ENCODE assay signal across 15 cellular contexts in the genomic region with DNA sequence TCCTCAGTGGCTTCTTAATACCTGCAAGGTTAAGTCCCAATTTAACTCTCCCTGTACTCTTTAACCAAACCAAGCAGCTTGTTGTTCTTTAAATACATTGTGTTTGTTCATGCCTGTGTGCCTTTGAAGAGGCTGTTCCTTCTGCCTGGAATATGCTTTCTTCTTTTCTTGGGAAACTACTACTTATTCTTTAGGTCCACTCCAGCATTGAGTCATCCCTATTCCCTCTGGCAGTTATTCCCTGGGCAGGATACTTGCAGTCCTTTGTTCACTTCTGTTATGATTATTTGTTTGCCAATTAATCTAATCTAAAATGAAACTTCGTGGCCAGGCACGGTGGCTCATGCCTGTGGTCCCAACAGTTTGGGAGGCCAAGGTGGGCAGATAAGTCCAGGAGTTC.
DNase-seq lines count a peak whose midpoint lies in the region; ATAC-seq, FAIRE-seq and TF ChIP-seq lines count a peak whose summit lies in the region.
"Had no signal": no experiment of that assay in that cellular context is flagged by ENCODE, and none has a peak within 500 bp of the region (broad histone marks: within the 10 kb centered on the region; RNA-seq: fewer than 3 reads in every experiment).

No MANE protein-coding gene starts in this region.

- TF ChIP-seq POLR2A in A549 (IDR thresholded peaks at IDR 0.05; ENCODE audit: low read length) = no peak

- DNase-seq in A549 (ENCODE audit: low read depth in 1 of 2, low spot score in 1 of 2) = peak in 1 of 2 experiments; percentile 22
- DNase-seq in Daoy (ENCODE audit: low read depth) = peak; percentile 10
- no peak for DNase-seq in activated CD8-positive, alpha-beta T cell treated with anti-CD3 and anti-CD28 coated beads for 36 hours
- peak; percentile 70 for DNase-seq in fibroblast of the aortic adventitia (ENCODE audit: low read depth)
- DNase-seq in NCI-H1436 (lab: John Stamatoyannopoulos, UW) = no peak
- DNase-seq in HuH-7.5 (ENCODE audit: low spot score) = no peak
- no peak for DNase-seq in pancreas
- DNase-seq: activated B cell treated with CpG ODN at 0.5 μM for 24 hours, C1 segment of cervical spinal cord, H7, MV-4-11, naive B cell, NCI-H2171 had no signal

- H3K27ac Mint-ChIP-seq in activated CD8-positive, alpha-beta T cell treated with anti-CD3 and anti-CD28 coated beads for 36 hours = peak overlapping the region; percentile 69
- H3K27ac Mint-ChIP-seq: activated B cell treated with CpG ODN at 0.5 μM for 24 hours had no signal

- intact Hi-C loops in activated CD8-positive, alpha-beta T cell treated with anti-CD3 and anti-CD28 coated beads for 36 hours (cut with micrococcal nuclease) = no loop called here
- intact Hi-C loops in pancreas (cut with DNase I) = no loop called here

- no peak overlapping the region for H3K4me3 Mint-ChIP-seq in activated CD8-positive, alpha-beta T cell treated with anti-CD3 and anti-CD28 coated beads for 36 hours
- H3K4me3 Mint-ChIP-seq: activated B cell treated with CpG ODN at 0.5 μM for 24 hours had no signal

- H3K36me3 Mint-ChIP-seq in activated CD8-positive, alpha-beta T cell treated with anti-CD3 and anti-CD28 coated beads for 36 hours (ENCODE audit: low read depth) = no peaks in the 10 kb centered on the region
- H3K36me3 Mint-ChIP-seq: naive B cell had no signal

- H3K27ac ChIP-seq in A549 = peak overlapping the region in 1 of 2 experiments; percentile 29; a peak in 3 of 6 replicates
- H3K27ac ChIP-seq in pancreas = no peak overlapping the region

- H3K4me1 Mint-ChIP-seq in activated CD8-positive, alpha-beta T cell treated with anti-CD3 and anti-CD28 coated beads for 36 hours (ENCODE audit: low read depth) = peaks cover 70% of the 10 kb centered on the region

- ATAC-seq in A549 = peak in 1 of 2 experiments; percentile 30; a peak in 1 of 6 replicates
- no peak for ATAC-seq in activated CD8-positive, alpha-beta T cell treated with anti-CD3 and anti-CD28 coated beads for 36 hours
- ATAC-seq in HG03039 (IDR thresholded peaks at IDR 0.05; ENCODE audit: unreplicated experiment) = no peak
- no peak for ATAC-seq in pancreas

- H3K4me1 ChIP-seq in A549 (peaks cover 56% of the 10 kb centered on the region), pancreas (peaks cover 0 to 12% (median 4%) of the 10 kb centered on the region in 3 donors)

- no peak overlapping the region for H3K4me3 ChIP-seq in A549
- H3K4me3 ChIP-seq in fibroblast of the aortic adventitia (ENCODE audit: low read depth, low read length) = no peak overlapping the region
- H3K4me3 ChIP-seq in pancreas = no peak overlapping the region

- no peak for FAIRE-seq in A549 (lab: Jason Lieb, UNC)
- FAIRE-seq in pancreas (lab: Jason Lieb, UNC) = no peak
- FAIRE-seq: GM18507 had no signal

- CTCF ChIA-PET in A549 (lab: Yijun Ruan, JAX) = no interaction called here
- CTCF ChIA-PET in activated CD8-positive, alpha-beta T cell treated with anti-CD3 and anti-CD28 coated beads for 36 hours (lab: Charles Lee) = no interaction called here

- TF ChIP-seq CTCF in A549 (IDR thresholded peaks at IDR 0.05) = no peak
- no peak for TF ChIP-seq CTCF in activated CD8-positive, alpha-beta T cell treated with anti-CD3 and anti-CD28 coated beads for 36 hours (IDR thresholded peaks at IDR 0.05)
- TF ChIP-seq CTCF in fibroblast of the aortic adventitia (IDR thresholded peaks at IDR 0.05; ENCODE audit: insufficient read depth, low read length) = no peak
- no peak for TF ChIP-seq CTCF in pancreas (IDR thresholded peaks at IDR 0.05)

- POLR2A ChIA-PET in A549 (lab: Yijun Ruan, JAX) = no interaction called here
- POLR2A ChIA-PET in activated CD8-positive, alpha-beta T cell treated with anti-CD3 and anti-CD28 coated beads for 36 hours (lab: Charles Lee) = interaction anchor here (0.9 kb wide), 1 partner anchor 11 kb away, joined by 3 read pairs; no protein-coding TSS in a partner anchor

- peaks cover 1% of the 10 kb centered on the region for H3K9me3 Mint-ChIP-seq in activated CD8-positive, alpha-beta T cell treated with anti-CD3 and anti-CD28 coated beads for 36 hours
- H3K9me3 Mint-ChIP-seq: activated B cell treated with CpG ODN at 0.5 μM for 24 hours, naive B cell had no signal

- no peaks in the 10 kb centered on the region for H3K36me3 ChIP-seq in pancreas

- H3K27me3 ChIP-seq in pancreas = no peaks in the 10 kb centered on the region

- peak overlapping the region; percentile 49 for H3K4me2 ChIP-seq in A549

- TF ChIP-seq RAD21 in A549 (conservative IDR thresholded peaks at IDR 0.05 in 1 of 2, IDR thresholded peaks at IDR 0.05 in 1 of 2) = no peak

- no peaks in the 10 kb centered on the region for H3K9me3 ChIP-seq in A549
- no peaks in the 10 kb centered on the region for H3K9me3 ChIP-seq in pancreas

- no peaks in the 10 kb centered on the region for H3K27me3 Mint-ChIP-seq in activated CD8-positive, alpha-beta T cell treated with anti-CD3 and anti-CD28 coated beads for 36 hours
- H3K27me3 Mint-ChIP-seq: activated B cell treated with CpG ODN at 0.5 μM for 24 hours, naive B cell had no signal

- TF ChIP-seq EP300 in A549 (IDR thresholded peaks at IDR 0.05) = no peak

- WGBS in A549 (ENCODE audit: missing lambda C conversion rate) = 23% methylated on average over 2 of the region's 2 CpGs
- WGBS in pancreas, 2 donors = 10 to 16% methylated on average over 2 of the region's 2 CpGs

TF ChIP-seq in A549, 52 proteins besides CTCF, POLR2A, EP300 and RAD21:
- TF ChIP-seq GATA3 (IDR thresholded peaks at IDR 0.05; ENCODE audit: borderline replicate concordance) (no peak), ZSCAN20 (CRISPR knock-in tag; IDR thresholded peaks at IDR 0.05) (no peak)

Comparison
In these comparisons a context has a peak if more than half of its experiments do, and no peak if none do; other contexts are left out.
1. DNase-seq: peak in Daoy (single experiment) and fibroblast of the aortic adventitia (single experiment); none in activated CD8-positive, alpha-beta T cell treated with anti-CD3 and anti-CD28 coated beads for 36 hours (single experiment), NCI-H1436 (single experiment), HuH-7.5 (single experiment) and pancreas (0 of 6).